In genomic region chr13:47133024-47133445, GRCh38 we compare ENCODE assay signal across 23 cellular contexts.
"Had no signal": no experiment of that assay in that cellular context is flagged by ENCODE, and none has a peak within 500 bp of the region (broad histone marks: within the 10 kb centered on the region; RNA-seq: fewer than 3 reads in every experiment).

No MANE protein-coding gene starts in this region.

- H3K4me3 Mint-ChIP-seq: activated naive CD8-positive, alpha-beta T cell; activated T-cell treated with anti-CD3 and anti-CD28 coated beads, Interleukin-2, amount 50 U/mL, for 24 hours; activated T-helper 17 cell treated with anti-CD3 and anti-CD28 coated beads, Interleukin-2, amount 50 U/mL, for 72 hours; endodermal cell had no signal

- DNase-seq: activated CD4-positive, alpha-beta T cell treated with anti-CD3 and anti-CD28 coated beads for 1 hour; activated CD4-positive, alpha-beta T cell treated with anti-CD3 and anti-CD28 coated beads, Interleukin-2, amount 50 U/mL, for 1 hour; activated CD8-positive, alpha-beta memory T cell treated with anti-CD3 and anti-CD28 coated beads for 24 hours; activated CD8-positive, alpha-beta memory T cell treated with anti-CD3 and anti-CD28 coated beads, Interleukin-2, amount 50 U/mL, for 4 hours; activated naive CD4-positive, alpha-beta T cell; activated T-cell treated with anti-CD3 and anti-CD28 coated beads, Interleukin-2, amount 50 U/mL, for 24 hours; cortex of kidney; endodermal cell; esophagus squamous epithelium; head of caudate nucleus; hypothalamus; occipital lobe; posterior cingulate gyrus; right lobe of liver; small intestine; stimulated activated CD4-positive, alpha-beta T cell treated with anti-CD3 and anti-CD28 coated beads, Interleukin-15, amount 100 ng/mL, for 24 hours; stimulated activated CD8-positive, alpha-beta memory T cell treated with anti-CD3 and anti-CD28 coated beads, Interleukin-4, amount 100 ng/mL, for 48 hours; stimulated activated naive CD4-positive, alpha-beta T cell; T-helper 1 cell; testis; upper lobe of left lung had no signal

- ATAC-seq: activated T-helper 17 cell treated with anti-CD3 and anti-CD28 coated beads, Interleukin-2, amount 50 U/mL, for 72 hours; right lobe of liver had no signal

- H3K27me3 ChIP-seq: right lobe of liver, testis, upper lobe of left lung had no signal

- H3K9me3 ChIP-seq: esophagus squamous epithelium, right lobe of liver, testis, upper lobe of left lung had no signal

- H3K4me3 ChIP-seq: esophagus squamous epithelium, right lobe of liver, testis, upper lobe of left lung had no signal

- H3K9me3 Mint-ChIP-seq: activated T-cell treated with anti-CD3 and anti-CD28 coated beads, Interleukin-2, amount 50 U/mL, for 24 hours; activated T-helper 17 cell treated with anti-CD3 and anti-CD28 coated beads, Interleukin-2, amount 50 U/mL, for 72 hours; endodermal cell had no signal

- H3K36me3 Mint-ChIP-seq: activated naive CD8-positive, alpha-beta T cell had no signal

- H3K36me3 ChIP-seq: esophagus squamous epithelium, right lobe of liver, upper lobe of left lung had no signal

- H3K27ac ChIP-seq: esophagus squamous epithelium, right lobe of liver, testis, upper lobe of left lung had no signal

- H3K4me1 ChIP-seq: esophagus squamous epithelium, testis, upper lobe of left lung had no signal

- H3K4me1 Mint-ChIP-seq: activated T-helper 17 cell treated with anti-CD3 and anti-CD28 coated beads, Interleukin-2, amount 50 U/mL, for 72 hours had no signal

- H3K27ac Mint-ChIP-seq: activated naive CD8-positive, alpha-beta T cell; activated T-cell treated with anti-CD3 and anti-CD28 coated beads, Interleukin-2, amount 50 U/mL, for 24 hours; activated T-helper 17 cell treated with anti-CD3 and anti-CD28 coated beads, Interleukin-2, amount 50 U/mL, for 72 hours; endodermal cell had no signal
